In the genomic region with DNA sequence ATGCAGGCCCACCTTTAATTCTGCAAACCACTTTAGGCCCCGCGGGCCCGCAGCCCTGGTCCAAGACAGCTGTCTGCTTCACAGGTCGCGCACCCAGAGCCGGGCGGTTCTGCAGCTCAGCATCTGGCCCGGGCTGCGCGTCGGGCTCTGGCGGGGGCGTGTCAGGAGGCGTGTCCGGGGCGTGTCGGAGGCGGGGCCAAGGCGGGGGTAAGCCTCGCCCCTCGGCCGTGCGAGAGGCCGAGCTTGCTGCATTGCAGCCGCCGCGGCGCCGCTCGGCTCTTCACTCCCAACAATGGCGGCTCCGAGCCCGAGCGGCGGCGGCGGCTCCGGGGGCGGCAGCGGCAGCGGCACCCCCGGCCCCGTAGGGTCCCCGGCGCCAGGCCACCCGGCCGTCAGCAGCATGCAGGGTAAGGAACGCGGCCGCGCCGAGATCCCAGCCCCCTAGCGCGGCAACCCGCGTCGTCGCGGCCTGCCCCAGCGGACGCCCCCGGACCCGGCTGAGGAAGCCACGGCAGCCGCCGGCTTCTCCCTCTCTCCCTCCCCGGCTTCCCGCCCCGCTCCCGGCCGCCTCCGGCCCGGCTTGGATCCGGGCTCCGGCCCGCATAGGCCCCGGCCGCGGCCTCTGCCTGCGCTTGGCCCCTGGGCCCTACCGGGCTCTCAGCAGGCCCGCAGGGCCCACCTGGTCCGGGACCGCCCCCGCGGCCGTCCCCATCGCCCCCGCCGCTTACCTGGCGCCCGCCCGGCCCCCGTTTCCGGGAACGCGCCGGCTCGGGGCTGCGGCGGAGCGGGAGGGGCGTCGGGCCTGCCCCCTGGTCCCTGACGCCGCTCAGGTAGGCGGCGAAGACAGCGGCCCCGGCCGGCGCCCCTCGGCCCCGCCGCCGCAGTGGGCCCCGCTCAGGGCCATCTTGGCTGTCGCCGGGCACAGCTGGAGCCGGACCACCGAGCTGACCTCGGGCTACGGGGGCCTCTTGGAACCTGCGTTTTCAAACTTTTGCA, we compare ENCODE assay signal across 8 cellular contexts. TPM values are rescaled to one million over a fixed set of nuclear protein-coding genes. Genes with fewer than 3 reads are reported as not detected.
DNase-seq lines count a peak whose midpoint lies in the region; ATAC-seq lines count a peak whose summit lies in the region.

A gene (plus strand): TSS at position 283 of the 996 bp plus-strand sequence. CDS start 10 bp downstream, at position 293.

- peak within 1 kb of the TSS; percentile 98 for H3K18ac ChIP-seq in neuronal stem cell (ENCODE audit: low read length)

- H2BK12ac ChIP-seq in neuronal stem cell (ENCODE audit: low read length): no peak within 1 kb of the TSS

- H2AK5ac ChIP-seq in neuronal stem cell (ENCODE audit: low read depth, low read length): no peak within 1 kb of the TSS

- H3K9me3 ChIP-seq in Karpas-422 (ENCODE audit: low read length): no peaks in the 10 kb centered on the region
- H3K9me3 ChIP-seq in SJCRH30 (replicated peaks): no peaks in the 10 kb centered on the region
- no peaks in the 10 kb centered on the region for H3K9me3 ChIP-seq in neuronal stem cell (replicated peaks in 1 of 2; ENCODE audit: control insufficient read depth in 2 of 2, insufficient read depth in 1 of 2, low read depth in 1 of 2, low read length in 2 of 2)
- no peaks in the 10 kb centered on the region for H3K9me3 ChIP-seq in subcutaneous abdominal adipose tissue (ENCODE audit: control insufficient read depth in 5 of 5, low read length in 5 of 5)

- peak; percentile 95 for DNase-seq in ELF-1 (ENCODE audit: low read depth, low spot score)
- DNase-seq in Karpas-422: peak; percentile 96
- peak; percentile 79 to 84 for DNase-seq in SJCRH30
- peak; percentile 93 for DNase-seq in activated gamma-delta T cell treated with anti-CD3 and anti-CD28 coated beads, Interleukin-2, amount 50 U/mL, for 16 hours (ENCODE audit: low read depth)
- DNase-seq in foreskin melanocyte: peak; percentile 68
- DNase-seq in neuronal stem cell (ENCODE audit: low spot score): peak; percentile 88

- peak; percentile 94 for ATAC-seq in GM21825 (IDR thresholded peaks at IDR 0.05; ENCODE audit: unreplicated experiment)

- H2BK120ac ChIP-seq in neuronal stem cell (ENCODE audit: low read depth, low read length): no peak within 1 kb of the TSS

- no peak within 1 kb of the TSS for H2AFZ ChIP-seq in Karpas-422 (ENCODE audit: low read length)
- H2AFZ ChIP-seq in neuronal stem cell (ENCODE audit: low read length): peak within 1 kb of the TSS; percentile 92

- H4K20me1 ChIP-seq in Karpas-422 (ENCODE audit: insufficient read depth, low read depth, low read length): peaks cover 39% of the 10 kb centered on the region

- H4K91ac ChIP-seq in neuronal stem cell (ENCODE audit: low read depth, low read length, poor library complexity): no peak within 1 kb of the TSS

- H4K8ac ChIP-seq in neuronal stem cell (ENCODE audit: low read depth, low read length): no peak within 1 kb of the TSS

- H3K4ac ChIP-seq in neuronal stem cell (ENCODE audit: low read length): no peak within 1 kb of the TSS

- H3K4me2 ChIP-seq in Karpas-422 (ENCODE audit: low read depth, low read length, poor library complexity, severe bottlenecking) (peak within 1 kb of the TSS; percentile 91), neuronal stem cell (ENCODE audit: insufficient read depth, low read length, poor library complexity, severe bottlenecking) (peak within 1 kb of the TSS; percentile 61)

- H3K4me3 ChIP-seq in Karpas-422 (ENCODE audit: low read length) (peak within 1 kb of the TSS; percentile 81), SJCRH30 (peak within 1 kb of the TSS; percentile 94), neuronal stem cell (ENCODE audit: low read length in 2 of 2) (peak within 1 kb of the TSS; percentile 66 to 95), subcutaneous abdominal adipose tissue (ENCODE audit: low read depth in 1 of 5, low read length in 5 of 5) (peak within 1 kb of the TSS; percentile 59 to 80 (median 70))

- H3K27me3 ChIP-seq in Karpas-422 (ENCODE audit: low read length) (no peaks in the 10 kb centered on the region; the same call in 1 of the 2 replicates), SJCRH30 (no peaks in the 10 kb centered on the region), neuronal stem cell (ENCODE audit: control insufficient read depth in 3 of 3, insufficient read depth in 3 of 3, low read depth in 1 of 3, low read length in 3 of 3) (peaks cover 2 to 12% (median 10%) of the 10 kb centered on the region in 3 experiments), subcutaneous abdominal adipose tissue (ENCODE audit: control insufficient read depth in 5 of 5, insufficient read depth in 4 of 5, low read length in 5 of 5) (no peaks in the 10 kb centered on the region)

- H3K9ac ChIP-seq in Karpas-422 (ENCODE audit: low read length) (peak within 1 kb of the TSS; percentile 89), neuronal stem cell (ENCODE audit: low read depth, low read length, poor library complexity) (peak within 1 kb of the TSS; percentile 97), subcutaneous abdominal adipose tissue (ENCODE audit: low read length in 5 of 5) (peak within 1 kb of the TSS in 4 of 5 donors; percentile 73 to 87 (median 80))

- peak within 1 kb of the TSS; percentile 59 for H2BK5ac ChIP-seq in neuronal stem cell (ENCODE audit: low read length)

- peaks cover 16% of the 10 kb centered on the region for H3K4me1 ChIP-seq in Karpas-422 (ENCODE audit: low read length)
- no peaks in the 10 kb centered on the region for H3K4me1 ChIP-seq in SJCRH30
- H3K4me1 ChIP-seq in neuronal stem cell (ENCODE audit: control insufficient read depth in 2 of 2, insufficient read depth in 1 of 2, low read depth in 1 of 2, low read length in 2 of 2): peaks cover 3 to 9% of the 10 kb centered on the region in 2 donors
- H3K4me1 ChIP-seq in subcutaneous abdominal adipose tissue (ENCODE audit: control insufficient read depth in 5 of 5, insufficient read depth in 5 of 5, low read length in 5 of 5): peaks cover 0 to 25% (median 20%) of the 10 kb centered on the region in 5 donors

- H3K36me3 ChIP-seq in Karpas-422 (ENCODE audit: insufficient read depth, low read length): no peaks in the 10 kb centered on the region
- H3K36me3 ChIP-seq in SJCRH30: no peaks in the 10 kb centered on the region
- no peaks in the 10 kb centered on the region for H3K36me3 ChIP-seq in neuronal stem cell (replicated peaks in 1 of 2; ENCODE audit: control insufficient read depth in 2 of 2, insufficient read depth in 2 of 2, low read length in 2 of 2)
- no peaks in the 10 kb centered on the region for H3K36me3 ChIP-seq in subcutaneous abdominal adipose tissue (ENCODE audit: control insufficient read depth in 5 of 5, insufficient read depth in 5 of 5, low read length in 5 of 5)

- H3K14ac ChIP-seq in neuronal stem cell (ENCODE audit: low read length): peak within 1 kb of the TSS; percentile 92

- H3K79me1 ChIP-seq in neuronal stem cell (ENCODE audit: low read depth, low read length): peaks cover 4% of the 10 kb centered on the region

- H3K9me2 ChIP-seq in Karpas-422 (replicated peaks; ENCODE audit: insufficient read depth, low read length): no peaks in the 10 kb centered on the region

- H3K27ac ChIP-seq in Karpas-422 (ENCODE audit: low read length) (no peak within 1 kb of the TSS), SJCRH30 (no peak within 1 kb of the TSS; the same call in 1 of the 2 replicates), neuronal stem cell (replicated peaks; ENCODE audit: low read length) (peak within 1 kb of the TSS; percentile 75), subcutaneous abdominal adipose tissue (ENCODE audit: low read depth, low read length) (no peak within 1 kb of the TSS)

- no peak within 1 kb of the TSS for H3K23ac ChIP-seq in neuronal stem cell (ENCODE audit: low read depth, low read length, poor library complexity)

- no CpG with 5 or more reads among the region's 124 CpGs for WGBS in neuronal stem cell (ENCODE audit: extremely low coverage in 2 of 2, insufficient read length in 2 of 2, insufficient replicate concordance in 1 of 2), 2 donors

- no peak within 1 kb of the TSS for H2BK15ac ChIP-seq in neuronal stem cell (ENCODE audit: low read length)

- peaks cover 43% of the 10 kb centered on the region for H3K79me2 ChIP-seq in Karpas-422 (ENCODE audit: low read length)

RNA-seq across cellular contexts. Expression of the gene that starts here (rescaled TPM):
- 16.4 and 29.7 TPM in 2 replicates for total RNA-seq in Karpas-422 (2014; rRNA removed; shearing (Covaris generic); ENCODE audit: low replicate concordance)
- 27.3 and 28.1 TPM in 2 replicates for total RNA-seq in SJCRH30 (2014; rRNA removed; shearing (Covaris generic))
- polyA plus RNA-seq in neuronal stem cell (2013, experiment 1 of 2): 27.8 TPM
- polyA plus RNA-seq in neuronal stem cell (2013, experiment 2 of 2): 28.3 TPM
